Comparison of ENCODE assay signal across 1 cellular context in genomic region chr11:70203749-70204465, GRCh38.
TF ChIP-seq lines count a peak whose summit lies in the region.

No MANE protein-coding gene starts in this region.

TF ChIP-seq in K562, 482 proteins besides CTCF, POLR2A, EP300 and RAD21 (continued from another document and continues in another):
- TF ChIP-seq HEY1 (CRISPR knock-in tag; IDR thresholded peaks at IDR 0.05; ENCODE audit: borderline replicate concordance) (no peak), GTF2E2 (tag; IDR thresholded peaks at IDR 0.05) (no peak), SUPT5H (IDR thresholded peaks at IDR 0.05) (peak; percentile 60), PHF8 (IDR thresholded peaks at IDR 0.05; ENCODE audit: borderline replicate concordance, low read length) (no peak), ZNF282 (CRISPR knock-in tag; IDR thresholded peaks at IDR 0.05) (no peak), ZNF277 (CRISPR knock-in tag; IDR thresholded peaks at IDR 0.05; ENCODE audit: borderline replicate concordance) (no peak), FOXK1 (CRISPR knock-in tag; IDR thresholded peaks at IDR 0.05; ENCODE audit: borderline replicate concordance) (no peak), FOXO4 (CRISPR knock-in tag; IDR thresholded peaks at IDR 0.05) (no peak), E2F6 (IDR thresholded peaks at IDR 0.05; ENCODE audit: borderline replicate concordance in 1 of 2, extremely low read depth in 1 of 2, insufficient read depth in 1 of 2, insufficient read length in 1 of 2, low read depth in 1 of 2, low read length in 1 of 2, poor library complexity in 1 of 2, severe bottlenecking in 1 of 2) (no peak), NR1H2 (CRISPR knock-in tag; IDR thresholded peaks at IDR 0.05) (no peak), ZNF398 (CRISPR knock-in tag; IDR thresholded peaks at IDR 0.05) (no peak), RFX5 (IDR thresholded peaks at IDR 0.05; ENCODE audit: low read depth, low read length) (no peak), ZBTB2 (IDR thresholded peaks at IDR 0.05) (no peak; the same call in 1 of the 2 replicates), MBD1 (CRISPR knock-in tag; IDR thresholded peaks at IDR 0.05) (no peak), NFE2 (IDR thresholded peaks at IDR 0.05; ENCODE audit: low read depth) (peak; percentile 67), NCOA6 (IDR thresholded peaks at IDR 0.05) (no peak), HDGF (IDR thresholded peaks at IDR 0.05) (0 out of 2 replicates have a peak, but pooled peaks have one; percentile 43), ZNF12 (CRISPR knock-in tag; IDR thresholded peaks at IDR 0.05) (0 out of 2 replicates have a peak, but pooled peaks have one; percentile 11), CREB3 (tag; conservative IDR thresholded peaks at IDR 0.05; ENCODE audit: low read depth) (no peak), DDX20 (tag; IDR thresholded peaks at IDR 0.05; ENCODE audit: low read depth) (no peak), SMARCA4 (IDR thresholded peaks at IDR 0.05) (peak; percentile 64; the same call in 1 of the 2 replicates), MYNN (IDR thresholded peaks at IDR 0.05) (no peak), MYNN (CRISPR knock-in tag; IDR thresholded peaks at IDR 0.05) (no peak), MEF2D (tag; conservative IDR thresholded peaks at IDR 0.05; ENCODE audit: low read depth) (no peak), HDAC6 (IDR thresholded peaks at IDR 0.05; ENCODE audit: low read depth, low read length) (no peak), ZNF263 (CRISPR knock-in tag; IDR thresholded peaks at IDR 0.05; ENCODE audit: borderline replicate concordance) (0 out of 2 replicates have a peak, but pooled peaks have one; percentile 8), NEUROD1 (IDR thresholded peaks at IDR 0.05; ENCODE audit: borderline replicate concordance, low read depth, low read length, partially characterized antibody) (peak; percentile 62), MXI1 (IDR thresholded peaks at IDR 0.05; ENCODE audit: low read depth, low read length) (0 out of 2 replicates have a peak, but pooled peaks have one; percentile 10), EP400 (IDR thresholded peaks at IDR 0.05) (peak; percentile 71), PBX2 (CRISPR knock-in tag; IDR thresholded peaks at IDR 0.05; ENCODE audit: low read depth) (no peak), PBX2 (tag; conservative IDR thresholded peaks at IDR 0.05; ENCODE audit: low read depth) (no peak), ZNF384 (IDR thresholded peaks at IDR 0.05; ENCODE audit: low read depth, low read length) (no peak), PHB (CRISPR knock-in tag; IDR thresholded peaks at IDR 0.05) (no peak), MYBL2 (IDR thresholded peaks at IDR 0.05; ENCODE audit: low read depth) (no peak), MYBL2 (CRISPR knock-in tag; IDR thresholded peaks at IDR 0.05; ENCODE audit: borderline replicate concordance) (no peak), BMI1 (IDR thresholded peaks at IDR 0.05; ENCODE audit: low read length) (no peak), YY1 (IDR thresholded peaks at IDR 0.05; ENCODE audit: borderline replicate concordance in 1 of 3, control insufficient read depth in 1 of 3, extremely low read depth in 1 of 3, insufficient read depth in 3 of 3, insufficient read length in 1 of 3, insufficient replicate concordance in 2 of 3, low read depth in 1 of 3, low read length in 2 of 3) (no peak), NFATC3 (IDR thresholded peaks at IDR 0.05) (no peak), RBFOX2 (IDR thresholded peaks at IDR 0.05; ENCODE audit: low read depth, low read length) (peak; percentile 34; the same call in 1 of the 2 replicates), ZNF124 (CRISPR knock-in tag; IDR thresholded peaks at IDR 0.05) (no peak), SLC30A9 (CRISPR knock-in tag; IDR thresholded peaks at IDR 0.05) (no peak), ZNF354B (CRISPR knock-in tag; IDR thresholded peaks at IDR 0.05) (no peak), ZNF316 (IDR thresholded peaks at IDR 0.05) (peak; percentile 51), L3MBTL2 (IDR thresholded peaks at IDR 0.05) (no peak; the same call in 1 of the 2 replicates), EGR1 (conservative IDR thresholded peaks at IDR 0.05) (peak; percentile 82), NR0B1 (IDR thresholded peaks at IDR 0.05; ENCODE audit: partially characterized antibody) (no peak), CUX1 (CRISPR knock-in tag; IDR thresholded peaks at IDR 0.05) (no peak), ZNF75A (CRISPR knock-in tag; IDR thresholded peaks at IDR 0.05) (no peak)
